ENCODE assay signal across 19 cellular contexts in the genomic region with DNA sequence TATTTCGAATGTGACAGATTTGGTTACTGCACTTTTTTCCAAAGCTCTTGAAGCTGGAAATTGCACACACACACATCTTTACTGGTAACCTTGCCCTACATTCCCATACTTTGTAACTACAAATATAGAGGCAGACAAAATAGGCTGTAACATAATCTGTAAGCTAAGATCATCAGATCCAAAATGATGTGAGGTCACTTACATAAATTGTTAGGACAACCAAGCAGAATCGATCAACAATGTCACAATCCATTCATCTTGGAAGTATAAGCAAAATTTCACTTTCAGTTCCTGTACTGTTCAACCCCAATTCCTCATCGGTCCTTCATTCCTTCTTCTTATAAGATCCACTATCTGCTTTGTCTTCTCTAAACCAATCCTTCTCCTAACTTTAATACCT.
"Had no signal": no experiment of that assay in that cellular context is flagged by ENCODE, and none has a peak within 500 bp of the region (broad histone marks: within the 10 kb centered on the region; RNA-seq: fewer than 3 reads in every experiment).

No MANE protein-coding gene starts in this region.

- H3K27me3 Mint-ChIP-seq: brain had no signal

- H3K4me1 Mint-ChIP-seq: activated CD4-positive, alpha-beta T cell treated with anti-CD3 and anti-CD28 coated beads, Interleukin-2, amount 10 ng/mL, durations not matched to agents 7 days and 5 days; activated naive CD4-positive, alpha-beta T cell treated with anti-CD3 and anti-CD28 coated beads, Interleukin-2, amount 10 ng/mL, durations not matched to agents 7 days and 5 days; activated naive CD8-positive, alpha-beta T cell treated with anti-CD3 and anti-CD28 coated beads, Interleukin-2, amount 50 U/mL, for 24 hours; stimulated activated memory B cell treated with anti-CD40 and anti-IgM and Interleukin-4, amounts not matched to agents 10 μg/mL and 1 μg/mL and 100 μg/mL, for 72 hours had no signal

- H3K4me3 Mint-ChIP-seq: activated CD4-positive, alpha-beta T cell treated with anti-CD3 and anti-CD28 coated beads, Interleukin-2, amount 10 ng/mL, durations not matched to agents 7 days and 5 days; activated naive CD4-positive, alpha-beta T cell treated with anti-CD3 and anti-CD28 coated beads, Interleukin-2, amount 10 ng/mL, durations not matched to agents 7 days and 5 days; activated naive CD8-positive, alpha-beta T cell treated with anti-CD3 and anti-CD28 coated beads, Interleukin-2, amount 50 U/mL, for 24 hours; brain; naive thymus-derived CD8-positive, alpha-beta T cell; stimulated activated memory B cell treated with anti-CD40 and anti-IgM and Interleukin-4, amounts not matched to agents 10 μg/mL and 1 μg/mL and 100 μg/mL, for 72 hours had no signal

- H3K27ac Mint-ChIP-seq: activated CD4-positive, alpha-beta T cell treated with anti-CD3 and anti-CD28 coated beads, Interleukin-2, amount 10 ng/mL, durations not matched to agents 7 days and 5 days; activated naive CD4-positive, alpha-beta T cell treated with anti-CD3 and anti-CD28 coated beads, Interleukin-2, amount 10 ng/mL, durations not matched to agents 7 days and 5 days; activated naive CD8-positive, alpha-beta T cell treated with anti-CD3 and anti-CD28 coated beads, Interleukin-2, amount 50 U/mL, for 24 hours; brain; naive thymus-derived CD8-positive, alpha-beta T cell; stimulated activated memory B cell treated with anti-CD40 and anti-IgM and Interleukin-4, amounts not matched to agents 10 μg/mL and 1 μg/mL and 100 μg/mL, for 72 hours had no signal

- ATAC-seq: activated naive CD8-positive, alpha-beta T cell treated with anti-CD3 and anti-CD28 coated beads, Interleukin-2, amount 50 U/mL, for 24 hours; lower lobe of right lung; naive thymus-derived CD8-positive, alpha-beta T cell; sciatic nerve; stimulated activated memory B cell treated with anti-CD40 and anti-IgM and Interleukin-4, amounts not matched to agents 10 μg/mL and 1 μg/mL and 100 μg/mL, for 72 hours had no signal

- H3K9me3 Mint-ChIP-seq: activated CD4-positive, alpha-beta T cell treated with anti-CD3 and anti-CD28 coated beads, Interleukin-2, amount 10 ng/mL, durations not matched to agents 7 days and 5 days; activated naive CD4-positive, alpha-beta T cell treated with anti-CD3 and anti-CD28 coated beads, Interleukin-2, amount 10 ng/mL, durations not matched to agents 7 days and 5 days; activated naive CD8-positive, alpha-beta T cell treated with anti-CD3 and anti-CD28 coated beads, Interleukin-2, amount 50 U/mL, for 24 hours; naive thymus-derived CD8-positive, alpha-beta T cell; stimulated activated memory B cell treated with anti-CD40 and anti-IgM and Interleukin-4, amounts not matched to agents 10 μg/mL and 1 μg/mL and 100 μg/mL, for 72 hours had no signal

- DNase-seq: activated CD4-positive, alpha-beta T cell treated with anti-CD3 and anti-CD28 coated beads, Interleukin-2, amount 10 ng/mL, durations not matched to agents 7 days and 5 days; activated CD4-positive, CD25-positive, alpha-beta regulatory T cell; activated CD8-positive, alpha-beta memory T cell treated with anti-CD3 and anti-CD28 coated beads, Interleukin-2, amount 50 U/mL, for 4 hours; activated effector memory CD4-positive, alpha-beta T cell treated with Interleukin-2 at 50 U/mL for 16 hours; activated naive CD4-positive, alpha-beta T cell treated with anti-CD3 and anti-CD28 coated beads, Interleukin-2, amount 10 ng/mL, durations not matched to agents 7 days and 5 days; activated naive CD8-positive, alpha-beta T cell treated with anti-CD3 and anti-CD28 coated beads, Interleukin-2, amount 50 U/mL, for 24 hours; activated T-cell treated with anti-CD3 and anti-CD28 coated beads, Interleukin-2, amount 50 U/mL, for 48 hours; anterior cingulate cortex; central memory CD4-positive, alpha-beta T cell; cortex of kidney; lower lobe of right lung; naive thymus-derived CD8-positive, alpha-beta T cell; stimulated activated CD4-positive, alpha-beta T cell treated with anti-CD3 and anti-CD28 coated beads, Interleukin-4, amount 100 ng/mL, for 4 hours; T-helper 1 cell; T-helper 9 cell; upper lobe of left lung had no signal

- H3K36me3 Mint-ChIP-seq: activated naive CD4-positive, alpha-beta T cell treated with anti-CD3 and anti-CD28 coated beads, Interleukin-2, amount 10 ng/mL, durations not matched to agents 7 days and 5 days; naive thymus-derived CD8-positive, alpha-beta T cell; stimulated activated memory B cell treated with anti-CD40 and anti-IgM and Interleukin-4, amounts not matched to agents 10 μg/mL and 1 μg/mL and 100 μg/mL, for 72 hours had no signal
